Comparison of ENCODE assay signal across 20 cellular contexts in genomic region chr1:85243336-85243735, GRCh38. TPM values are rescaled to one million over a fixed set of nuclear protein-coding genes. Genes with fewer than 3 reads are reported as not detected.
DNase-seq lines count a peak whose midpoint lies in the region; TF ChIP-seq lines count a peak whose summit lies in the region.
"Had no signal": no experiment of that assay in that cellular context is flagged by ENCODE, and none has a peak within 500 bp of the region (broad histone marks: within the 10 kb centered on the region; RNA-seq: fewer than 3 reads in every experiment).

No MANE protein-coding gene starts in this region.

- H3K4me1 ChIP-seq in PC-9 (replicated peaks; ENCODE audit: insufficient read depth) (peaks cover 22% of the 10 kb centered on the region), stomach (peaks cover 0 to 31% (median 19%) of the 10 kb centered on the region in 4 donors), SK-N-SH (ENCODE audit: control insufficient read depth in 1 of 2, insufficient read depth in 2 of 2, low read depth in 1 of 2, low read length in 1 of 2) (peaks cover 10 to 34% of the 10 kb centered on the region in 2 experiments; a peak in 3 of 4 replicates)

- no peaks in the 10 kb centered on the region for H3K27me3 ChIP-seq in PC-9 (ENCODE audit: insufficient read depth, low read depth)
- H3K27me3 ChIP-seq in stomach, result no peaks in the 10 kb centered on the region
- no peaks in the 10 kb centered on the region for H3K27me3 ChIP-seq in dorsolateral prefrontal cortex
- H3K27me3 ChIP-seq in SK-N-SH (ENCODE audit: insufficient read depth), result no peaks in the 10 kb centered on the region
- H3K27me3 ChIP-seq: gastroesophageal sphincter, neutrophil, thyroid gland had no signal

- peak overlapping the region; percentile 84; the same call in 1 of the 2 replicates for H3K27ac Mint-ChIP-seq in HFFc6
- H3K27ac Mint-ChIP-seq: B cell; dendritic cell treated with granulocyte-macrophage colony-stimulating factor and Interleukin-4, amounts not matched to agents 40 ng/mL and 50 ng/mL, for 4 days; stimulated activated effector memory CD8-positive, alpha-beta T cell treated with anti-CD3 and anti-CD28 coated beads, Interleukin-12 subunit alpha, Interleukin-12 subunit beta, amount 100 ng/mL, for 72 hours had no signal

- peak overlapping the region; percentile 14; the same call in 1 of the 2 replicates for H2AFZ ChIP-seq in PC-9
- H2AFZ ChIP-seq in SK-N-SH (ENCODE audit: low read depth), result no peak overlapping the region

- BruUV-seq in PC-9 (replicated peaks; lab: Mats Ljungman, UMichigan), result no TSS peak

- no peak for TF ChIP-seq POLR2A in stomach (IDR thresholded peaks at IDR 0.05)

- POLR2A ChIA-PET in PC-9 (lab: Charles Lee; ENCODE audit: unreplicated experiment), result no interaction called here
- POLR2A ChIA-PET in SK-N-SH (lab: Yijun Ruan, JAX), result no interaction called here

- TF ChIP-seq CTCF in HFFc6 (IDR thresholded peaks at IDR 0.05), result no peak; the same call in 1 of the 2 replicates
- no peak for TF ChIP-seq CTCF in PC-9 (conservative IDR thresholded peaks at IDR 0.05)
- no peak for TF ChIP-seq CTCF in stomach (IDR thresholded peaks at IDR 0.05)
- no peak for TF ChIP-seq CTCF in dorsolateral prefrontal cortex (IDR thresholded peaks at IDR 0.05 in 54 of 56, conservative IDR thresholded peaks at IDR 0.05 in 2 of 56; ENCODE audit: low read depth in 1 of 56, partially characterized antibody in 56 of 56)
- TF ChIP-seq CTCF in SK-N-SH (IDR thresholded peaks at IDR 0.05), result no peak

- H3K27ac ChIP-seq in PC-9, result no peak overlapping the region
- peak overlapping the region in 3 of 5 donors; percentile 8 to 54 (median 47) for H3K27ac ChIP-seq in stomach
- H3K27ac ChIP-seq in dorsolateral prefrontal cortex, result no peak overlapping the region
- H3K27ac ChIP-seq in SK-N-SH (ENCODE audit: low read depth in 2 of 2, low read length in 1 of 2), result no peak overlapping the region
- H3K27ac ChIP-seq: HL-60, neutrophil, thyroid gland had no signal

- TF ChIP-seq EP300 in stomach (IDR thresholded peaks at IDR 0.05) (no peak), SK-N-SH (IDR thresholded peaks at IDR 0.05; ENCODE audit: borderline replicate concordance in 1 of 2, low read depth in 1 of 2, low read length in 1 of 2) (no peak)

- intact Hi-C loops in PC-9 (cut with micrococcal nuclease; ENCODE audit: unreplicated experiment), result no loop called here
- intact Hi-C loops in stomach (cut with DNase I; ENCODE audit: low total_unique reads), result no loop called here
- intact Hi-C loops in dorsolateral prefrontal cortex (cut with DNase I), result no loop called here

- H4K20me1 ChIP-seq in PC-9 (ENCODE audit: insufficient read depth) (no peaks in the 10 kb centered on the region), SK-N-SH (ENCODE audit: insufficient read depth) (no peaks in the 10 kb centered on the region)

- H3K79me2 ChIP-seq in PC-9 (ENCODE audit: low read depth) (no peaks in the 10 kb centered on the region), SK-N-SH (ENCODE audit: insufficient read depth) (no peaks in the 10 kb centered on the region)

- CTCF ChIA-PET in PC-9 (lab: Charles Lee), result interaction anchor here (0.9 kb wide), 1 partner anchor 134 kb away, joined by 3 read pairs; no protein-coding TSS in a partner anchor
- CTCF ChIA-PET in SK-N-SH (lab: Yijun Ruan, JAX), result interaction anchor here (2.2 to 4.3 kb wide), 4 partner anchors 12 to 298 kb away, joined by 6 to 23 read pairs (median 9); no protein-coding TSS in a partner anchor

- H3K4me3 ChIP-seq in PC-9, result no peak overlapping the region
- H3K4me3 ChIP-seq in stomach, result no peak overlapping the region
- H3K4me3 ChIP-seq in dorsolateral prefrontal cortex, result no peak overlapping the region
- no peak overlapping the region for H3K4me3 ChIP-seq in SK-N-SH (ENCODE audit: low read depth in 2 of 2, low read length in 1 of 2)
- H3K4me3 ChIP-seq: gastroesophageal sphincter, mucosa of descending colon, thyroid gland had no signal

- peaks cover 7% of the 10 kb centered on the region; the same call in 1 of the 2 replicates for H3K36me3 Mint-ChIP-seq in HFFc6 (ENCODE audit: low read depth)
- H3K36me3 Mint-ChIP-seq: stimulated activated effector memory CD8-positive, alpha-beta T cell treated with anti-CD3 and anti-CD28 coated beads, Interleukin-12 subunit alpha, Interleukin-12 subunit beta, amount 100 ng/mL, for 72 hours had no signal

- no peak overlapping the region for H3K9ac ChIP-seq in SK-N-SH

- H3K4me3 Mint-ChIP-seq in HFFc6, result no peak overlapping the region
- H3K4me3 Mint-ChIP-seq: B cell; dendritic cell treated with granulocyte-macrophage colony-stimulating factor and Interleukin-4, amounts not matched to agents 40 ng/mL and 50 ng/mL, for 4 days; stimulated activated effector memory CD8-positive, alpha-beta T cell treated with anti-CD3 and anti-CD28 coated beads, Interleukin-12 subunit alpha, Interleukin-12 subunit beta, amount 100 ng/mL, for 72 hours had no signal

- H3K36me3 ChIP-seq in PC-9 (ENCODE audit: low read depth) (no peaks in the 10 kb centered on the region), stomach (no peaks in the 10 kb centered on the region), SK-N-SH (replicated peaks in 1 of 2; ENCODE audit: control insufficient read depth in 1 of 2, insufficient read depth in 2 of 2, low read length in 1 of 2) (no peaks in the 10 kb centered on the region)
- H3K36me3 ChIP-seq: gastroesophageal sphincter, neutrophil, thyroid gland had no signal

- no peaks in the 10 kb centered on the region; the same call in 1 of the 2 replicates for H3K9me3 Mint-ChIP-seq in HFFc6
- H3K9me3 Mint-ChIP-seq: dendritic cell treated with granulocyte-macrophage colony-stimulating factor and Interleukin-4, amounts not matched to agents 40 ng/mL and 50 ng/mL, for 4 days; stimulated activated effector memory CD8-positive, alpha-beta T cell treated with anti-CD3 and anti-CD28 coated beads, Interleukin-12 subunit alpha, Interleukin-12 subunit beta, amount 100 ng/mL, for 72 hours had no signal

- H3K27me3 Mint-ChIP-seq in HFFc6 (ENCODE audit: insufficient read depth), result no peaks in the 10 kb centered on the region
- H3K27me3 Mint-ChIP-seq: dendritic cell treated with granulocyte-macrophage colony-stimulating factor and Interleukin-4, amounts not matched to agents 40 ng/mL and 50 ng/mL, for 4 days had no signal

- H3K4me1 Mint-ChIP-seq in HFFc6 (ENCODE audit: low read depth), result peaks cover 53% of the 10 kb centered on the region
- H3K4me1 Mint-ChIP-seq: stimulated activated effector memory CD8-positive, alpha-beta T cell treated with anti-CD3 and anti-CD28 coated beads, Interleukin-12 subunit alpha, Interleukin-12 subunit beta, amount 100 ng/mL, for 72 hours had no signal

- no peaks in the 10 kb centered on the region; the same call in 1 of the 2 replicates for H3K9me3 ChIP-seq in PC-9 (ENCODE audit: insufficient read depth, low read depth)
- H3K9me3 ChIP-seq in stomach, result no peaks in the 10 kb centered on the region
- no peaks in the 10 kb centered on the region for H3K9me3 ChIP-seq in SK-N-SH
- H3K9me3 ChIP-seq: gastroesophageal sphincter, mucosa of descending colon, neutrophil, thyroid gland had no signal

- H3K9me2 ChIP-seq in PC-9 (ENCODE audit: insufficient read depth) (no peaks in the 10 kb centered on the region), SK-N-SH (no peaks in the 10 kb centered on the region)

- no peak overlapping the region for H3K4me2 ChIP-seq in PC-9
- H3K4me2 ChIP-seq in SK-N-SH, result no peak overlapping the region

- DNase-seq in HFFc6, result no peak
- DNase-seq in PC-9, result no peak
- DNase-seq in iris pigment epithelial cell (ENCODE audit: low read depth), result peak; percentile 14
- DNase-seq in stomach, result no peak
- DNase-seq in dorsolateral prefrontal cortex, result no peak
- DNase-seq in SK-N-SH, result no peak
- DNase-seq in HuH-7.5 (ENCODE audit: low spot score), result no peak
- DNase-seq: activated CD4-positive, alpha-beta T cell treated with anti-CD3 and anti-CD28 coated beads for 4 hours; activated CD8-positive, alpha-beta memory T cell treated with anti-CD3 and anti-CD28 coated beads, Interleukin-2, amount 50 U/mL, for 4 hours; Calu3; mucosa of descending colon; NCI-H187 treated with DMSO at 0.1 percent for 48 hours; NCI-H446; thyroid gland had no signal

- 0 out of 2 replicates have a peak, but pooled peaks cover 6% of the 10 kb centered on the region for H3F3A ChIP-seq in PC-9 (ENCODE audit: insufficient read depth, low read depth)
- H3F3A ChIP-seq in SK-N-SH (replicated peaks; ENCODE audit: insufficient read depth), result no peaks in the 10 kb centered on the region

- no peak for TF ChIP-seq RAD21 in SK-N-SH (IDR thresholded peaks at IDR 0.05; ENCODE audit: low read length)

TF ChIP-seq in SK-N-SH, 30 proteins besides CTCF, POLR2A, EP300 and RAD21 (continues in another document):
- no peak for TF ChIP-seq TCF12 (IDR thresholded peaks at IDR 0.05)
- TF ChIP-seq RFX5 (IDR thresholded peaks at IDR 0.05; ENCODE audit: low read length), result no peak

RNA-seq across cellular contexts. Expression of gene C1orf52, which starts 16.1 kb away (rescaled TPM):
- 10 to 100 TPM; 20.6 to 26.1 (median 22.7) TPM for total RNA-seq in HFFc6 (2021; fragmentation: NEBNext Ultra II Directional; extraction: Animal tissue kit (Norgen Biotek cat#: 25700))
- total RNA-seq in PC-9 (2021), result 20.7 and 23.3 TPM in 2 replicates
- 10 to 100 TPM in 3 of 5 donors, 1 to 10 TPM in 2; 5.8 to 39.3 (median 23.5) TPM for total RNA-seq in stomach
- 10 to 100 TPM; 11.1 to 16.8 (median 11.9) TPM for polyA plus RNA-seq in stomach
- total RNA-seq in dorsolateral prefrontal cortex, result 10 to 100 TPM; 28.8 to 59.4 (median 45.6) TPM
- 23.4 and 24.3 TPM in 2 replicates for polyA plus RNA-seq in SK-N-SH (2012; rRNA removed)
- polyA plus RNA-seq in SK-N-SH (2012; cell fraction: cytosol; rRNA removed), result 19.1 and 20.8 TPM in 2 replicates
- polyA plus RNA-seq in SK-N-SH (2012; cell fraction: nucleus; rRNA removed), result 30.0 and 36.7 TPM in 2 replicates

RNA-seq across cellular contexts. Expression of gene BCL10, which starts 33.1 kb away (rescaled TPM):
- total RNA-seq in HFFc6 (2021; fragmentation: NEBNext Ultra II Directional; extraction: Animal tissue kit (Norgen Biotek cat#: 25700)), result 10 to 100 TPM; 33.4 to 45.6 (median 39.2) TPM
- 30.4 and 32.0 TPM in 2 replicates for total RNA-seq in PC-9 (2021)
- total RNA-seq in stomach, result 10 to 100 TPM in 4 of 5 donors, 1 to 10 TPM in 1; 6.1 to 42.7 (median 38.5) TPM
- polyA plus RNA-seq in stomach, result 10 to 100 TPM in 1 of 3 donors, 1 to 10 TPM in 2; 8.1 to 23.4 (median 9.9) TPM
- total RNA-seq in dorsolateral prefrontal cortex, result 10 to 100 TPM in 103 of 120 experiments, 1 to 10 TPM in 17; 7.7 to 24.2 (median 12.6) TPM
- polyA plus RNA-seq in SK-N-SH (2012; rRNA removed), result 5.8 and 6.6 TPM in 2 replicates
- polyA plus RNA-seq in SK-N-SH (2012; cell fraction: cytosol; rRNA removed), result 7.2 and 8.0 TPM in 2 replicates
- 5.5 and 7.7 TPM in 2 replicates for polyA plus RNA-seq in SK-N-SH (2012; cell fraction: nucleus; rRNA removed)

RNA-seq across cellular contexts. Expression of gene SYDE2, which starts 42.5 kb away (rescaled TPM):
- total RNA-seq in HFFc6 (2021; fragmentation: NEBNext Ultra II Directional; extraction: Animal tissue kit (Norgen Biotek cat#: 25700)), result 10 to 100 TPM in 4 of 6 experiments, 1 to 10 TPM in 2; 9.1 to 12.3 (median 10.3) TPM
- 8.9 and 10.3 TPM in 2 replicates for total RNA-seq in PC-9 (2021)
- 10 to 100 TPM; 13.0 to 45.3 (median 36.6) TPM for total RNA-seq in stomach
- 1 to 10 TPM in 2 of 3 donors, under 1 TPM in 1; 0.75 to 1.2 (median 1.2) TPM for polyA plus RNA-seq in stomach
- total RNA-seq in dorsolateral prefrontal cortex, result 1 to 10 TPM; 3.4 to 9.4 (median 6.4) TPM
- not detected in 2 replicates for polyA plus RNA-seq in SK-N-SH (2012; rRNA removed)
- polyA plus RNA-seq in SK-N-SH (2012; cell fraction: cytosol; rRNA removed), result under 0.01 TPM in 1 of 2 replicates, not detected in the other
- polyA plus RNA-seq in SK-N-SH (2012; cell fraction: nucleus; rRNA removed), result 0.01 TPM in 1 of 2 replicates, not detected in the other

Comparison
In these comparisons a context has a peak if more than half of its experiments do, and no peak if none do; other contexts are left out.
1. H3K27ac ChIP-seq: peak in stomach (3 of 5); none in PC-9 (single experiment), dorsolateral prefrontal cortex (0 of 59) and SK-N-SH (0 of 2).